In genomic region chr15:74988007-74988800, GRCh38 we compare ENCODE assay signal across 8 cellular contexts. TPM values are rescaled to one million over a fixed set of nuclear protein-coding genes. Genes with fewer than 3 reads are reported as not detected.
A peak's percentile ranks its signal among the peaks of the same experiment; 100 is the strongest.
DNase-seq lines count a peak whose midpoint lies in the region; ATAC-seq and TF ChIP-seq lines count a peak whose summit lies in the region.

No MANE protein-coding gene starts in this region.

- no peak overlapping the region for H3K4me3 ChIP-seq in breast epithelium
- no peak overlapping the region for H3K4me3 ChIP-seq in WI38 (ENCODE audit: low read depth, low read length)

- H3K27me3 ChIP-seq in breast epithelium (no peaks in the 10 kb centered on the region), foreskin keratinocyte (peaks cover 11% of the 10 kb centered on the region)

- H3K27me3 Mint-ChIP-seq in MCF 10A (ENCODE audit: insufficient read depth, unreplicated experiment) = peaks cover 57% of the 10 kb centered on the region

- H3K4me3 Mint-ChIP-seq in MCF 10A (ENCODE audit: unreplicated experiment) = no peak overlapping the region

- peaks cover 6% of the 10 kb centered on the region for H3K4me1 Mint-ChIP-seq in MCF 10A (ENCODE audit: insufficient read depth, unreplicated experiment)

- H3K36me3 Mint-ChIP-seq in MCF 10A (ENCODE audit: insufficient read depth, unreplicated experiment) = no peaks in the 10 kb centered on the region

- no TSS peak for BruUV-seq in MCF 10A (replicated peaks; lab: Mats Ljungman, UMichigan)

- peak; percentile 76 for ATAC-seq in foreskin keratinocyte

- intact Hi-C loops in MCF 10A (cut with micrococcal nuclease) (no loop called here), breast epithelium (cut with DNase I; ENCODE audit: low total_unique reads) (loop anchor here (10.0 kb wide), 1 partner anchor 1007 kb away; no protein-coding TSS in a partner anchor)

- H3K9me3 ChIP-seq in breast epithelium = no peaks in the 10 kb centered on the region

- no peaks in the 10 kb centered on the region for H3K4me1 ChIP-seq in breast epithelium
- peaks cover 7% of the 10 kb centered on the region for H3K4me1 ChIP-seq in foreskin keratinocyte

- H3K9me3 Mint-ChIP-seq in MCF 10A (ENCODE audit: unreplicated experiment) = no peaks in the 10 kb centered on the region

- POLR2A ChIA-PET in MCF 10A (lab: Yijun Ruan, JAX) = no interaction called here

- TF ChIP-seq CTCF in MCF 10A (IDR thresholded peaks at IDR 0.05; ENCODE audit: unreplicated experiment) (peak; percentile 26), breast epithelium (IDR thresholded peaks at IDR 0.05) (no peak), WI38 (IDR thresholded peaks at IDR 0.05; ENCODE audit: low read depth, low read length) (peak; percentile 10; the same call in 1 of the 2 replicates), foreskin keratinocyte (conservative IDR thresholded peaks at IDR 0.05) (peak; percentile 82)

- CTCF ChIA-PET in MCF 10A (lab: Yijun Ruan, JAX) = interaction anchor here (0.6 to 1.5 kb wide), 6 partner anchors 12 to 1211 kb away, joined by 3 to 5 read pairs (median 3); no protein-coding TSS in a partner anchor

- DNase-seq in MCF 10A (ENCODE audit: unreplicated experiment) = peak; percentile 64
- no peak for DNase-seq in breast epithelium (ENCODE audit: low spot score in 2 of 2)
- DNase-seq in NCI-H1417 treated with DMSO at 0.1 percent for 48 hours (lab: John Stamatoyannopoulos, UW) = peak; percentile 41
- DNase-seq in foreskin keratinocyte = peak in 1 of 2 donors; percentile 45
- peak; percentile 23 to 38 for DNase-seq in stimulated activated CD8-positive, alpha-beta memory T cell treated with anti-CD3 and anti-CD28 coated beads, Interleukin-7, amount 100 ng/mL, for 48 hours (ENCODE audit: extremely low read depth in 1 of 2, low read depth in 1 of 2)
- DNase-seq in NCI-H1105 treated with DMSO at 0.1 percent for 48 hours (lab: John Stamatoyannopoulos, UW) = no peak
- DNase-seq in CD1c-positive myeloid dendritic cell (ENCODE audit: extremely low spot score) = no peak

- H3K27ac ChIP-seq in breast epithelium = no peak overlapping the region
- no peak overlapping the region for H3K27ac ChIP-seq in foreskin keratinocyte

- no peak overlapping the region for H3K27ac Mint-ChIP-seq in MCF 10A (ENCODE audit: low read depth, unreplicated experiment)

- no peak for TF ChIP-seq POLR2A in breast epithelium (IDR thresholded peaks at IDR 0.05)

- no peaks in the 10 kb centered on the region for H3K36me3 ChIP-seq in breast epithelium

RNA-seq across cellular contexts. Expression of gene SCAMP5, which starts 7.2 kb away (rescaled TPM):
- total RNA-seq in MCF 10A (2022) (0.54 and 0.96 TPM in 2 replicates), breast epithelium (1 to 10 TPM; 2.2 to 7.5 (median 4.5) TPM), foreskin keratinocyte (0.25 and 0.31 TPM in 2 replicates)
- polyA plus RNA-seq in foreskin keratinocyte = 0.36 and 0.38 TPM in 2 replicates

RNA-seq across cellular contexts. Expression of gene RPP25, which starts 31.6 kb away (rescaled TPM):
- total RNA-seq in MCF 10A (2022) = 0.17 TPM in 1 of 2 replicates, not detected in the other
- 10 to 100 TPM in 2 of 3 donors, 1 to 10 TPM in 1; 7.6 to 17.1 (median 13.1) TPM for total RNA-seq in breast epithelium
- total RNA-seq in foreskin keratinocyte = 2.9 and 3.0 TPM in 2 replicates
- polyA plus RNA-seq in foreskin keratinocyte = 3.5 and 3.6 TPM in 2 replicates

RNA-seq across cellular contexts. Expression of gene PPCDC, which starts 35.2 kb away (rescaled TPM):
- total RNA-seq in MCF 10A (2022) (20.3 and 25.1 TPM in 2 replicates), breast epithelium (10 to 100 TPM; 17.3 to 19.0 (median 18.9) TPM), foreskin keratinocyte (12.5 and 13.1 TPM in 2 replicates)
- 16.7 and 19.1 TPM in 2 replicates for polyA plus RNA-seq in foreskin keratinocyte

RNA-seq across cellular contexts. Expression of gene COX5A, which starts 50.3 kb away (rescaled TPM):
- total RNA-seq in MCF 10A (2022) (295 and 339 TPM in 2 replicates), breast epithelium (10 to 100 TPM; 55.6 to 73.8 (median 58.3) TPM), foreskin keratinocyte (178 and 190 TPM in 2 replicates)
- polyA plus RNA-seq in foreskin keratinocyte = 370 and 388 TPM in 2 replicates

Comparison
In these comparisons a context has a peak if more than half of its experiments do, and no peak if none do; other contexts are left out.
1. DNase-seq: peak in MCF 10A (single experiment), NCI-H1417 treated with DMSO at 0.1 percent for 48 hours (single experiment) and stimulated activated CD8-positive, alpha-beta memory T cell treated with anti-CD3 and anti-CD28 coated beads, Interleukin-7, amount 100 ng/mL, for 48 hours (2 of 2); none in breast epithelium (0 of 2), NCI-H1105 treated with DMSO at 0.1 percent for 48 hours (single experiment) and CD1c-positive myeloid dendritic cell (single experiment).
2. CTCF ChIP-seq: peak in MCF 10A (single experiment), WI38 (single experiment) and foreskin keratinocyte (single experiment); none in breast epithelium (0 of 3).